1 cellular context compared by ENCODE assay signal in genomic region chr3:33798418-33799201, GRCh38.
TF ChIP-seq lines count a peak whose summit lies in the region.

Gene PDCD6IP, plus strand, starts transcription at chr3:33798630. Its CDS starts 99 bp downstream, at chr3:33798729.

TF ChIP-seq in HepG2, 621 proteins besides CTCF, POLR2A, EP300 and RAD21 (continued from another document and continues in another):
- peak; percentile 64 for TF ChIP-seq RAD51 (IDR thresholded peaks at IDR 0.05; ENCODE audit: borderline replicate concordance)
- no peak for TF ChIP-seq ZBTB1 (CRISPR knock-in tag; IDR thresholded peaks at IDR 0.05; ENCODE audit: borderline replicate concordance)
- no peak for TF ChIP-seq STAT5B (CRISPR knock-in tag; IDR thresholded peaks at IDR 0.05)
- 0 out of 2 replicates have a peak, but pooled peaks have one; percentile 48 for TF ChIP-seq ZSCAN30 (CRISPR knock-in tag; IDR thresholded peaks at IDR 0.05)
- TF ChIP-seq ZNF337 (CRISPR knock-in tag; IDR thresholded peaks at IDR 0.05; ENCODE audit: borderline replicate concordance, low read depth): 0 out of 2 replicates have a peak, but pooled peaks have one; percentile 37
- 0 out of 2 replicates have a peak, but pooled peaks have one; percentile 7 for TF ChIP-seq ZNF235 (CRISPR knock-in tag; IDR thresholded peaks at IDR 0.05; ENCODE audit: borderline replicate concordance)
- TF ChIP-seq SKI (IDR thresholded peaks at IDR 0.05; ENCODE audit: partially characterized antibody): peak; percentile 73
- peak; percentile 93 for TF ChIP-seq MEIS1 (CRISPR knock-in tag; IDR thresholded peaks at IDR 0.05; ENCODE audit: borderline replicate concordance)
- TF ChIP-seq SNAI1 (CRISPR knock-in tag; IDR thresholded peaks at IDR 0.05; ENCODE audit: borderline replicate concordance): no peak
- no peak for TF ChIP-seq GPBP1L1 (CRISPR knock-in tag; IDR thresholded peaks at IDR 0.05)
- 0 out of 2 replicates have a peak, but pooled peaks have one; percentile 49 for TF ChIP-seq ZNF841 (CRISPR knock-in tag; IDR thresholded peaks at IDR 0.05; ENCODE audit: borderline replicate concordance)
- TF ChIP-seq ZNF407 (CRISPR knock-in tag; IDR thresholded peaks at IDR 0.05; ENCODE audit: not compliant biosample characterization): no peak
- no peak for TF ChIP-seq ZNF562 (CRISPR knock-in tag; IDR thresholded peaks at IDR 0.05; ENCODE audit: borderline replicate concordance)
- no peak for TF ChIP-seq FOXO4 (CRISPR knock-in tag; conservative IDR thresholded peaks at IDR 0.05)
- TF ChIP-seq CREBL2 (CRISPR knock-in tag; IDR thresholded peaks at IDR 0.05; ENCODE audit: borderline replicate concordance): no peak
- TF ChIP-seq MEF2D (CRISPR knock-in tag; IDR thresholded peaks at IDR 0.05): peak; percentile 63
- TF ChIP-seq SYNCRIP (IDR thresholded peaks at IDR 0.05; ENCODE audit: insufficient read depth, low read depth, low read length): no peak
- TF ChIP-seq ZNF318 (CRISPR knock-in tag; IDR thresholded peaks at IDR 0.05): no peak
- TF ChIP-seq FOXJ3 (CRISPR knock-in tag; IDR thresholded peaks at IDR 0.05; ENCODE audit: borderline replicate concordance): 0 out of 2 replicates have a peak, but pooled peaks have one; percentile 77
- TF ChIP-seq NR2F1 (CRISPR knock-in tag; IDR thresholded peaks at IDR 0.05): no peak
- TF ChIP-seq SIN3A (IDR thresholded peaks at IDR 0.05; ENCODE audit: borderline replicate concordance, low read depth, low read length): peak; percentile 86; the same call in 1 of the 2 replicates
- peak; percentile 96 for TF ChIP-seq GABPB1 (CRISPR knock-in tag; IDR thresholded peaks at IDR 0.05)
- peak; percentile 38; the same call in 1 of the 2 replicates for TF ChIP-seq TARDBP (CRISPR knock-in tag; IDR thresholded peaks at IDR 0.05)
- 0 out of 2 replicates have a peak, but pooled peaks have one; percentile 46 for TF ChIP-seq HMGXB3 (CRISPR knock-in tag; IDR thresholded peaks at IDR 0.05; ENCODE audit: borderline replicate concordance)
- peak; percentile 18; the same call in 1 of the 2 replicates for TF ChIP-seq FOXK2 (IDR thresholded peaks at IDR 0.05)
- TF ChIP-seq ZBTB44 (CRISPR knock-in tag; IDR thresholded peaks at IDR 0.05): no peak
- TF ChIP-seq IRF2 (CRISPR knock-in tag; IDR thresholded peaks at IDR 0.05): no peak; the same call in 1 of the 2 replicates
